Comparison of ENCODE assay signal across 10 cellular contexts in genomic region chr1:109927908-109928307, GRCh38. TPM values are rescaled to one million over a fixed set of nuclear protein-coding genes. Genes with fewer than 3 reads are reported as not detected.
A peak's percentile ranks its signal among the peaks of the same experiment; 100 is the strongest.
DNase-seq lines count a peak whose midpoint lies in the region; ATAC-seq and TF ChIP-seq lines count a peak whose summit lies in the region.
"Had no signal": no experiment of that assay in that cellular context is flagged by ENCODE, and none has a peak within 500 bp of the region (broad histone marks: within the 10 kb centered on the region; RNA-seq: fewer than 3 reads in every experiment).

No MANE protein-coding gene starts in this region.

- H2AFZ ChIP-seq in mesenchymal stem cell (ENCODE audit: low read depth, low read length) = no peak overlapping the region

- peak overlapping the region; percentile 7 to 78 for H3K18ac ChIP-seq in mesenchymal stem cell (ENCODE audit: low read depth in 1 of 2, low read length in 2 of 2)

- peak overlapping the region in 1 of 2 experiments; percentile 8 for H3K14ac ChIP-seq in mesenchymal stem cell (ENCODE audit: low read length in 2 of 2)

- peaks cover 5% of the 10 kb centered on the region for H3K79me1 ChIP-seq in mesenchymal stem cell (replicated peaks; ENCODE audit: low read length, poor library complexity, severe bottlenecking)

- in situ Hi-C loops in Panc1 (cut with HindIII; ENCODE audit: low pct_unique_long_range_greater_than_20kb, low sequenced_read_pairs) = no loop called here

- intact Hi-C loops in Panc1 (cut with micrococcal nuclease; ENCODE audit: unreplicated experiment) = no loop called here
- intact Hi-C loops in esophagus squamous epithelium (cut with DNase I) = no loop called here

- peak overlapping the region; percentile 73 for H4K91ac ChIP-seq in mesenchymal stem cell (ENCODE audit: low read length)

- CTCF ChIA-PET in Panc1 (lab: Charles Lee) = interaction anchor here (0.6 kb wide), 1 partner anchor 191 kb away, joined by 7 read pairs; no protein-coding TSS in a partner anchor

- no peak overlapping the region for H3K4me3 ChIP-seq in Panc1 (ENCODE audit: low read depth in 2 of 2, low read length in 2 of 2)
- H3K4me3 ChIP-seq in esophagus squamous epithelium = no peak overlapping the region
- H3K4me3 ChIP-seq in mesenchymal stem cell (ENCODE audit: insufficient read depth in 1 of 2, low read depth in 1 of 2, low read length in 2 of 2) = no peak overlapping the region
- peak overlapping the region in 1 of 5 donors; percentile 8 for H3K4me3 ChIP-seq in subcutaneous abdominal adipose tissue (ENCODE audit: low read depth in 1 of 5, low read length in 5 of 5)

- no peak overlapping the region for H3K23ac ChIP-seq in mesenchymal stem cell (ENCODE audit: low read length in 2 of 2)

- peak overlapping the region; percentile 75 for H2BK120ac ChIP-seq in mesenchymal stem cell (ENCODE audit: low read depth, low read length)

- H4K8ac ChIP-seq in mesenchymal stem cell (ENCODE audit: low read length) = peak overlapping the region; percentile 59

- POLR2A ChIA-PET in Panc1 (lab: Charles Lee) = no interaction called here

- 28 to 59% methylated on average over 5 to 6 of the region's 6 CpGs for WGBS in esophagus squamous epithelium, 2 donors
- WGBS in mesenchymal stem cell = 88% methylated on average over 6 of the region's 6 CpGs

- TF ChIP-seq CTCF in Panc1 (IDR thresholded peaks at IDR 0.05) (no peak), esophagus squamous epithelium (IDR thresholded peaks at IDR 0.05) (no peak)

- ATAC-seq in Panc1 = peak; percentile 0

- no peak for TF ChIP-seq POLR2A in esophagus squamous epithelium (IDR thresholded peaks at IDR 0.05)

- H3K4me1 ChIP-seq in Panc1 (ENCODE audit: control insufficient read depth, insufficient read depth, low read length) (peaks cover 93% of the 10 kb centered on the region), esophagus squamous epithelium (peaks cover 59 to 94% (median 77%) of the 10 kb centered on the region in 3 donors), mesenchymal stem cell (ENCODE audit: control insufficient read depth, insufficient read depth, low read depth, low read length) (peaks cover 37% of the 10 kb centered on the region), subcutaneous abdominal adipose tissue (ENCODE audit: control insufficient read depth in 5 of 5, insufficient read depth in 5 of 5, low read length in 5 of 5) (peaks cover 31 to 67% (median 54%) of the 10 kb centered on the region in 5 donors)

- H3K36me3 ChIP-seq in Panc1 (ENCODE audit: control insufficient read depth, insufficient read depth, low read length) (no peaks in the 10 kb centered on the region; the same call in 1 of the 2 replicates), esophagus squamous epithelium (peaks cover 7 to 67% (median 36%) of the 10 kb centered on the region in 3 donors), mesenchymal stem cell (ENCODE audit: control insufficient read depth in 1 of 2, insufficient read depth in 2 of 2, low read depth in 1 of 2, low read length in 2 of 2) (peaks cover 70 to 71% of the 10 kb centered on the region in 2 experiments), subcutaneous abdominal adipose tissue (ENCODE audit: control insufficient read depth in 5 of 5, insufficient read depth in 5 of 5, low read length in 5 of 5) (peaks cover 4 to 76% (median 61%) of the 10 kb centered on the region in 5 donors)

- H3K27me3 ChIP-seq in Panc1 (ENCODE audit: control insufficient read depth, insufficient read depth, low read length) (no peaks in the 10 kb centered on the region), esophagus squamous epithelium (no peaks in the 10 kb centered on the region), mesenchymal stem cell (ENCODE audit: control insufficient read depth in 1 of 2, insufficient read depth in 1 of 2, low read length in 2 of 2) (no peaks in the 10 kb centered on the region), subcutaneous abdominal adipose tissue (ENCODE audit: control insufficient read depth in 5 of 5, insufficient read depth in 4 of 5, low read length in 5 of 5) (peaks cover 0 to 6% (median 0%) of the 10 kb centered on the region in 5 donors)

- H3K27ac ChIP-seq in Panc1 (ENCODE audit: low read length) = peak overlapping the region; percentile 97
- peak overlapping the region; percentile 71 to 89 (median 88) for H3K27ac ChIP-seq in esophagus squamous epithelium
- peak overlapping the region; percentile 47 for H3K27ac ChIP-seq in mesenchymal stem cell (ENCODE audit: low read length, poor library complexity, severe bottlenecking)
- H3K27ac ChIP-seq in subcutaneous abdominal adipose tissue (ENCODE audit: low read depth, low read length) = peak overlapping the region; percentile 88

- no peaks in the 10 kb centered on the region for H3K9me3 ChIP-seq in Panc1 (ENCODE audit: control insufficient read depth, insufficient read depth, low read depth, low read length)
- H3K9me3 ChIP-seq in esophagus squamous epithelium = no peaks in the 10 kb centered on the region
- H3K9me3 ChIP-seq in mesenchymal stem cell (ENCODE audit: control insufficient read depth, low read length) = peaks cover 9% of the 10 kb centered on the region
- no peaks in the 10 kb centered on the region for H3K9me3 ChIP-seq in subcutaneous abdominal adipose tissue (ENCODE audit: control insufficient read depth in 5 of 5, low read length in 5 of 5)

- no peak overlapping the region for H3K4me2 ChIP-seq in mesenchymal stem cell (ENCODE audit: low read length, poor library complexity, severe bottlenecking)

- no peak for DNase-seq in Panc1 (ENCODE audit: low read depth, low spot score)
- DNase-seq in esophagus squamous epithelium (lab: John Stamatoyannopoulos, UW) = no peak
- peak; percentile 81 for DNase-seq in mesenchymal stem cell
- no peak for DNase-seq in stimulated activated CD4-positive, alpha-beta T cell treated with anti-CD3 and anti-CD28 coated beads, Interleukin-4, amount 100 ng/mL, for 4 hours
- no peak for DNase-seq in T-helper 9 cell
- DNase-seq in activated naive CD4-positive, alpha-beta T cell treated with Interleukin-2 at 50 U/mL for 16 hours = no peak
- DNase-seq in NCI-H146 treated with DMSO at 0.1 percent for 48 hours (lab: John Stamatoyannopoulos, UW; ENCODE audit: unreplicated experiment) = no peak
- DNase-seq: activated CD4-positive, CD25-positive, alpha-beta regulatory T cell; NCI-H345 had no signal

- H3K9ac ChIP-seq in mesenchymal stem cell (ENCODE audit: low read length) (peak overlapping the region; percentile 45), subcutaneous abdominal adipose tissue (ENCODE audit: low read length in 5 of 5) (peak overlapping the region in 2 of 5 donors; percentile 40 to 96)

- no TSS peak for BruUV-seq in Panc1 (replicated peaks; lab: Mats Ljungman, UMichigan)

- peak overlapping the region; percentile 77 to 83 for H3K4ac ChIP-seq in mesenchymal stem cell (ENCODE audit: low read depth in 1 of 2, low read length in 2 of 2)

- peak overlapping the region; percentile 73 for H2BK15ac ChIP-seq in mesenchymal stem cell (ENCODE audit: low read depth, poor library complexity, severe bottlenecking)

- H2BK5ac ChIP-seq in mesenchymal stem cell (ENCODE audit: low read depth, low read length, poor library complexity, severe bottlenecking) = no peak overlapping the region

- H2BK12ac ChIP-seq in mesenchymal stem cell (ENCODE audit: low read length in 2 of 2) = peak overlapping the region; percentile 16 to 82

- peak overlapping the region; percentile 74 for H2AK5ac ChIP-seq in mesenchymal stem cell (ENCODE audit: low read length, severe bottlenecking)

RNA-seq across cellular contexts. Expression of gene CSF1, which starts 17.3 kb away (rescaled TPM):
- total RNA-seq in Panc1 (2021; ENCODE audit: unreplicated experiment) (217 TPM), esophagus squamous epithelium (10 to 100 TPM in 3 of 4 donors, 1 to 10 TPM in 1; 7.6 to 34.8 (median 15.9) TPM)
- polyA plus RNA-seq in Panc1 (2012; ENCODE audit: insufficient read length) = 109 TPM
- polyA plus RNA-seq in mesenchymal stem cell (2013, experiment 1 of 2) = 111 TPM
- 109 TPM for polyA plus RNA-seq in mesenchymal stem cell (2013, experiment 2 of 2)

RNA-seq across cellular contexts. Expression of gene AHCYL1, which starts 56.7 kb away (rescaled TPM):
- total RNA-seq in Panc1 (2021; ENCODE audit: unreplicated experiment) (174 TPM), esophagus squamous epithelium (10 to 100 TPM; 49.7 to 60.3 (median 53.0) TPM)
- 148 TPM for polyA plus RNA-seq in Panc1 (2012; ENCODE audit: insufficient read length)
- 84.2 TPM for polyA plus RNA-seq in mesenchymal stem cell (2013, experiment 1 of 2)
- polyA plus RNA-seq in mesenchymal stem cell (2013, experiment 2 of 2) = 86.4 TPM

Comparison
In these comparisons a context has a peak if more than half of its experiments do, and no peak if none do; other contexts are left out.
1. H3K27ac ChIP-seq: peak in every context shown above with its lines; median percentile 97 in Panc1; 88 in subcutaneous abdominal adipose tissue; 88 in esophagus squamous epithelium; 47 in mesenchymal stem cell.